Comparison of ENCODE assay signal across 26 cellular contexts in the genomic region with DNA sequence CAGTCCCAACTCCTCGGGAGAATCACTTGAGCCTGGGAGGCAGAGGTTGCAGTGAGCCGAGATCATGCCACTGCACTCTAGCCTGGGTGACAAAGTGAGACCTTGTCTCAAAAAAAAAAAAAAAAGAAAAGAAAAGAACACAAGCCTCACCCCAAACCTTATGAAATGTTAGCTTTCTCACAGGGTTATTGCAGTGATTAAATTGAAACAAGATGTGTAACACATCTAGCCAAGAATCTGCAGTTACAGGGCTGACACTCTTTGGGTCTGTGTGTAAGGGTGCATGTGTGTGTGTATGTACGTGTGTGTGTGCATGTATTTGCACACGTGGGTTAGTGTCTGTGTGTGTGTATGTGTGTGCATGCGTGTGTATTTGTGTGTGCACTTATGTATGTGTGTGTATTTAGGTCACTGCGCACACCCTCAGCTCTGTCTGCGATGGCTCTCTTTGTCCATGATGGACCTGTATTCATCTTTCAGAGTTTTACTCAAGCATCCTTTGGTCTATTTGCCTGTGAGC.
"Had no signal": no experiment of that assay in that cellular context is flagged by ENCODE, and none has a peak within 500 bp of the region (broad histone marks: within the 10 kb centered on the region; RNA-seq: fewer than 3 reads in every experiment).

No MANE protein-coding gene starts in this region.

- ATAC-seq: activated T-helper 17 cell treated with anti-CD3 and anti-CD28 coated beads, Interleukin-2, amount 50 U/mL, for 72 hours; Panc1 had no signal

- H3K9me2 ChIP-seq: SK-N-SH had no signal

- H3K9me3 Mint-ChIP-seq: activated CD4-positive, alpha-beta memory T cell treated with anti-CD3 and anti-CD28 coated beads for 36 hours; activated CD4-positive, alpha-beta T cell treated with anti-CD3 and anti-CD28 coated beads, Interleukin-2, amount 10 ng/mL, durations not matched to agents 7 days and 5 days; activated naive CD4-positive, alpha-beta T cell treated with anti-CD3 and anti-CD28 coated beads for 36 hours; activated T-helper 17 cell treated with anti-CD3 and anti-CD28 coated beads, Interleukin-2, amount 50 U/mL, for 72 hours had no signal

- H3K4me1 Mint-ChIP-seq: activated CD4-positive, alpha-beta T cell treated with anti-CD3 and anti-CD28 coated beads, Interleukin-2, amount 10 ng/mL, durations not matched to agents 7 days and 5 days; activated T-helper 17 cell treated with anti-CD3 and anti-CD28 coated beads, Interleukin-2, amount 50 U/mL, for 72 hours had no signal

- H3K4me1 ChIP-seq: SJCRH30 had no signal

- H3K4me2 ChIP-seq: SK-N-SH had no signal

- H3K27ac Mint-ChIP-seq: activated CD4-positive, alpha-beta memory T cell treated with anti-CD3 and anti-CD28 coated beads for 36 hours; activated CD4-positive, alpha-beta T cell treated with anti-CD3 and anti-CD28 coated beads, Interleukin-2, amount 10 ng/mL, durations not matched to agents 7 days and 5 days; activated naive CD4-positive, alpha-beta T cell treated with anti-CD3 and anti-CD28 coated beads for 36 hours; activated naive CD8-positive, alpha-beta T cell; activated T-helper 17 cell treated with anti-CD3 and anti-CD28 coated beads, Interleukin-2, amount 50 U/mL, for 72 hours had no signal

- H3K36me3 ChIP-seq: brain microvascular endothelial cell, cardiac muscle cell, SJCRH30 had no signal

- H3K4me3 Mint-ChIP-seq: activated CD4-positive, alpha-beta memory T cell treated with anti-CD3 and anti-CD28 coated beads for 36 hours; activated CD4-positive, alpha-beta T cell treated with anti-CD3 and anti-CD28 coated beads, Interleukin-2, amount 10 ng/mL, durations not matched to agents 7 days and 5 days; activated naive CD4-positive, alpha-beta T cell treated with anti-CD3 and anti-CD28 coated beads for 36 hours; activated naive CD8-positive, alpha-beta T cell; activated T-helper 17 cell treated with anti-CD3 and anti-CD28 coated beads, Interleukin-2, amount 50 U/mL, for 72 hours had no signal

- H3K4me3 ChIP-seq: cardiac muscle cell, SJCRH30 had no signal

- H3K27ac ChIP-seq: brain microvascular endothelial cell, cardiac muscle cell, RWPE1, SJCRH30, VCaP had no signal

- H3K36me3 Mint-ChIP-seq: activated CD4-positive, alpha-beta memory T cell treated with anti-CD3 and anti-CD28 coated beads for 36 hours; activated naive CD8-positive, alpha-beta T cell had no signal

- H3K9me3 ChIP-seq: SJCRH30, SK-N-SH had no signal

- H3K9ac ChIP-seq: SK-N-SH had no signal

- DNase-seq: activated CD4-positive, alpha-beta memory T cell treated with anti-CD3 and anti-CD28 coated beads for 36 hours; activated CD4-positive, alpha-beta T cell treated with anti-CD3 and anti-CD28 coated beads, Interleukin-2, amount 10 ng/mL, durations not matched to agents 7 days and 5 days; activated CD4-positive, CD25-positive, alpha-beta regulatory T cell; activated gamma-delta T cell; activated naive CD4-positive, alpha-beta T cell treated with anti-CD3 and anti-CD28 coated beads for 36 hours; activated T-cell treated with anti-CD3 and anti-CD28 coated beads for 4 hours; activated T-cell treated with anti-CD3 and anti-CD28 coated beads, Interleukin-2, amount 50 U/mL, for 48 hours; brain microvascular endothelial cell; NCI-H1092; NCI-H1417; NCI-H2029; NCI-H345; NCI-H510A; NCI-H526 treated with DMSO at 0.1 percent for 48 hours; NCI-H82; OCI-M1; Right ventricle myocardium superior; SJCRH30; SK-N-SH; T-helper 1 cell had no signal

- H3K27me3 Mint-ChIP-seq: activated CD4-positive, alpha-beta T cell treated with anti-CD3 and anti-CD28 coated beads, Interleukin-2, amount 10 ng/mL, durations not matched to agents 7 days and 5 days; activated naive CD8-positive, alpha-beta T cell; activated T-helper 17 cell treated with anti-CD3 and anti-CD28 coated beads, Interleukin-2, amount 50 U/mL, for 72 hours had no signal

- H3K27me3 ChIP-seq: brain microvascular endothelial cell had no signal
